8 cellular contexts compared by ENCODE assay signal in the genomic region with DNA sequence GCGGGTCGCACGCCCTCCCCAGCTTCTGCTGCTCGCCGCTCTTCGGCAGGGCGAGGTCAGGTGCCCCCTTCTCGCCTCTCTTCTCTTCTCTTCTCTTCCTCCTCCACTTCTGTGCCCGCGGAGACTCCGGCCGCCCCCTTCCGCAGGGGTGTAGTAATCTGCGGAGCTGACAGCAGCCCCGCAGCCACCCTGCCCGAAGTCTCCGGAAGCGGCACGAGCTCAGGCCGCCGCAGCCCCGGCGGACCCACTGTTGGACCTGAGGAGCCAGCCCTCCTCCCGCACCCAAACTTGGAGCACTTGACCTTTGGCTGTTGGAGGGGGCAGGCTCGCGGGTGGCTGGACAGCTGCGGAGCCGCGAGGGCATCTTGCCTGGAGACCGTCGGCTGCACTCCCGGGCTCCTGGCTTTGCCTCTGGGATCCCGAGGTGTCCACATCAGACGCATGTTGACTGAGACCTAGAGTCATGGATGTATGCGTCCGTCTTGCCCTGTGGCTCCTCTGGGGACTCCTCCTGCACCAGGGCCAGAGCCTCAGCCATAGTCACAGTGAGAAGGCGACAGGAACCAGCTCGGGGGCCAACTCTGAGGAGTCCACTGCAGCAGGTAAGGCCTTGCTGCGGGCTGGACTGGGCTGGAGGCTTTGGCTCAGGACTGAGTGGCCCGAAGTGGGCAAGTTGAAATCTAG. TPM values are rescaled to one million over a fixed set of nuclear protein-coding genes. Genes with fewer than 3 reads are reported as not detected.
DNase-seq lines count a peak whose midpoint lies in the region; ATAC-seq and TF ChIP-seq lines count a peak whose summit lies in the region.

No MANE protein-coding gene starts in this region.

- H3K9me3 ChIP-seq in endodermal cell (ENCODE audit: control insufficient read depth, low read length) (no peaks in the 10 kb centered on the region), tibial nerve (no peaks in the 10 kb centered on the region)

- H3K9me3 Mint-ChIP-seq in activated CD4-positive, alpha-beta T cell treated with anti-CD3 and anti-CD28 coated beads, Interleukin-2, amount 10 ng/mL, durations not matched to agents 24 days and 14 days: no peaks in the 10 kb centered on the region
- H3K9me3 Mint-ChIP-seq in endodermal cell (no peaks in the 10 kb centered on the region), mesothelial cell of epicardium (no peaks in the 10 kb centered on the region)

- H3K36me3 Mint-ChIP-seq in activated CD4-positive, alpha-beta T cell treated with anti-CD3 and anti-CD28 coated beads, Interleukin-2, amount 10 ng/mL, durations not matched to agents 24 days and 14 days (ENCODE audit: low read depth): peaks cover 17% of the 10 kb centered on the region
- H3K36me3 Mint-ChIP-seq in endodermal cell (ENCODE audit: low read depth): no peaks in the 10 kb centered on the region
- H3K36me3 Mint-ChIP-seq in mesothelial cell of epicardium: no peaks in the 10 kb centered on the region

- TF ChIP-seq CTCF in endodermal cell (conservative IDR thresholded peaks at IDR 0.05): no peak
- no peak for TF ChIP-seq CTCF in mesothelial cell of epicardium (IDR thresholded peaks at IDR 0.05; ENCODE audit: unreplicated experiment)
- TF ChIP-seq CTCF in tibial nerve (IDR thresholded peaks at IDR 0.05): no peak

- H3K27ac Mint-ChIP-seq in activated CD4-positive, alpha-beta T cell treated with anti-CD3 and anti-CD28 coated beads, Interleukin-2, amount 10 ng/mL, durations not matched to agents 24 days and 14 days: peak overlapping the region; percentile 98
- H3K27ac Mint-ChIP-seq in endodermal cell: peak overlapping the region; percentile 61
- H3K27ac Mint-ChIP-seq in mesothelial cell of epicardium: peak overlapping the region; percentile 88

- H3K4me1 ChIP-seq in endodermal cell (ENCODE audit: control insufficient read depth, insufficient read depth, low read length) (peaks cover 7% of the 10 kb centered on the region), tibial nerve (peaks cover 0 to 56% (median 46%) of the 10 kb centered on the region in 4 donors)

- peak; percentile 11 for ATAC-seq in GM21529 (IDR thresholded peaks at IDR 0.05; ENCODE audit: unreplicated experiment)

- H3K4me3 ChIP-seq in Jurkat, Clone E6-1 (ENCODE audit: low read length): peak overlapping the region; percentile 81
- H3K4me3 ChIP-seq in endodermal cell (ENCODE audit: low read length) (peak overlapping the region; percentile 81), tibial nerve (peak overlapping the region; percentile 67 to 100 (median 98))

- H3K27me3 ChIP-seq in endodermal cell (ENCODE audit: control insufficient read depth, insufficient read depth, low read length, poor library complexity, severe bottlenecking): no peaks in the 10 kb centered on the region
- no peaks in the 10 kb centered on the region for H3K27me3 ChIP-seq in tibial nerve

- H3K9ac ChIP-seq in endodermal cell (ENCODE audit: extremely low read depth, low read length, poor library complexity, severe bottlenecking): no peak overlapping the region

- H3K4me1 Mint-ChIP-seq in activated CD4-positive, alpha-beta T cell treated with anti-CD3 and anti-CD28 coated beads, Interleukin-2, amount 10 ng/mL, durations not matched to agents 24 days and 14 days: peaks cover 63% of the 10 kb centered on the region
- H3K4me1 Mint-ChIP-seq in endodermal cell: peaks cover 23% of the 10 kb centered on the region
- peaks cover 48% of the 10 kb centered on the region for H3K4me1 Mint-ChIP-seq in mesothelial cell of epicardium

- 14 to 16% methylated on average over 6 to 40 of the region's 40 CpGs for WGBS in endodermal cell (ENCODE audit: insufficient coverage in 1 of 2, insufficient read length in 1 of 2), 2 experiments
- 0 to 10% methylated on average over 19 to 30 of the region's 40 CpGs for WGBS in tibial nerve, 2 donors

- H3K36me3 ChIP-seq in endodermal cell (ENCODE audit: control insufficient read depth, insufficient read depth, low read length) (no peaks in the 10 kb centered on the region), tibial nerve (no peaks in the 10 kb centered on the region)

- no peak for TF ChIP-seq EP300 in tibial nerve (IDR thresholded peaks at IDR 0.05)

- H3K27ac ChIP-seq in endodermal cell (ENCODE audit: low read depth, low read length) (no peak overlapping the region), tibial nerve (peak overlapping the region; percentile 60 to 99 (median 96))

- TF ChIP-seq POLR2A in tibial nerve (IDR thresholded peaks at IDR 0.05): no peak

- DNase-seq in Daoy (ENCODE audit: low read depth): peak; percentile 43
- no peak for DNase-seq in Jurkat, Clone E6-1 (ENCODE audit: low read depth, low spot score)
- peak; percentile 87 for DNase-seq in activated CD4-positive, alpha-beta T cell treated with anti-CD3 and anti-CD28 coated beads, Interleukin-2, amount 10 ng/mL, durations not matched to agents 24 days and 14 days
- peak; percentile 82 for DNase-seq in endodermal cell
- peak; percentile 22 to 49 for DNase-seq in mesothelial cell of epicardium (ENCODE audit: low spot score in 2 of 2, unreplicated experiment in 2 of 2)
- no peak for DNase-seq in tibial nerve (ENCODE audit: low spot score in 2 of 2)
- DNase-seq in inferior parietal cortex (ENCODE audit: extremely low spot score): no peak

- intact Hi-C loops in activated CD4-positive, alpha-beta T cell treated with anti-CD3 and anti-CD28 coated beads, Interleukin-2, amount 10 ng/mL, durations not matched to agents 24 days and 14 days (cut with micrococcal nuclease): loop anchor here (2.0 to 5.0 kb wide), 3 partner anchors 65 to 111 kb away; no protein-coding TSS in a partner anchor

- H3K4me3 Mint-ChIP-seq in activated CD4-positive, alpha-beta T cell treated with anti-CD3 and anti-CD28 coated beads, Interleukin-2, amount 10 ng/mL, durations not matched to agents 24 days and 14 days: peak overlapping the region; percentile 98
- H3K4me3 Mint-ChIP-seq in endodermal cell (peak overlapping the region; percentile 79), mesothelial cell of epicardium (peak overlapping the region; percentile 98)

- no peaks in the 10 kb centered on the region for H3K27me3 Mint-ChIP-seq in activated CD4-positive, alpha-beta T cell treated with anti-CD3 and anti-CD28 coated beads, Interleukin-2, amount 10 ng/mL, durations not matched to agents 24 days and 14 days
- no peaks in the 10 kb centered on the region for H3K27me3 Mint-ChIP-seq in endodermal cell (ENCODE audit: insufficient read depth)
- no peaks in the 10 kb centered on the region for H3K27me3 Mint-ChIP-seq in mesothelial cell of epicardium (ENCODE audit: low read depth)

RNA-seq across cellular contexts. Expression of gene STIM1, which starts 0.5 kb away (rescaled TPM):
- total RNA-seq in Daoy (2014; rRNA removed; shearing (Covaris generic)): 7.7 and 13.5 TPM in 2 replicates
- 53.5 TPM for polyA plus RNA-seq in Jurkat, Clone E6-1 (2012; ENCODE audit: insufficient read depth, insufficient read length)
- 60.6 and 63.4 TPM in 2 replicates for total RNA-seq in activated CD4-positive, alpha-beta T cell treated with anti-CD3 and anti-CD28 coated beads, Interleukin-2, amount 10 ng/mL, durations not matched to agents 24 days and 14 days
- total RNA-seq in endodermal cell: 10 to 100 TPM; 20.9 to 27.9 TPM
- 22.2 TPM for polyA plus RNA-seq in endodermal cell (2013, experiment 1 of 2)
- 20.2 TPM for polyA plus RNA-seq in endodermal cell (2013, experiment 2 of 2)
- 41.2 to 43.9 TPM (median 43.7 TPM) in 3 replicates for total RNA-seq in mesothelial cell of epicardium
- total RNA-seq in tibial nerve: 10 to 100 TPM; 51.3 to 70.1 (median 59.8) TPM

RNA-seq across cellular contexts. Expression of gene RHOG, which starts 15.2 kb away (rescaled TPM):
- total RNA-seq in Daoy (2014; rRNA removed; shearing (Covaris generic)): 13.4 and 17.3 TPM in 2 replicates
- 151 TPM for polyA plus RNA-seq in Jurkat, Clone E6-1 (2012; ENCODE audit: insufficient read depth, insufficient read length)
- 174 and 176 TPM in 2 replicates for total RNA-seq in activated CD4-positive, alpha-beta T cell treated with anti-CD3 and anti-CD28 coated beads, Interleukin-2, amount 10 ng/mL, durations not matched to agents 24 days and 14 days
- 10 to 100 TPM; 25.5 to 27.6 TPM for total RNA-seq in endodermal cell
- polyA plus RNA-seq in endodermal cell (2013, experiment 1 of 2): 28.0 TPM
- 27.2 TPM for polyA plus RNA-seq in endodermal cell (2013, experiment 2 of 2)
- 23.8 to 24.7 TPM (median 24.2 TPM) in 3 replicates for total RNA-seq in mesothelial cell of epicardium
- 10 to 100 TPM; 35.2 to 92.7 (median 66.0) TPM for total RNA-seq in tibial nerve

RNA-seq across cellular contexts. Expression of gene PGAP2, which starts 47.6 kb away (rescaled TPM):
- 6.8 and 14.5 TPM in 2 replicates for total RNA-seq in Daoy (2014; rRNA removed; shearing (Covaris generic))
- polyA plus RNA-seq in Jurkat, Clone E6-1 (2012; ENCODE audit: insufficient read depth, insufficient read length): 51.2 TPM
- 30.0 and 32.5 TPM in 2 replicates for total RNA-seq in activated CD4-positive, alpha-beta T cell treated with anti-CD3 and anti-CD28 coated beads, Interleukin-2, amount 10 ng/mL, durations not matched to agents 24 days and 14 days
- total RNA-seq in endodermal cell: 10 to 100 TPM; 38.5 to 52.2 TPM
- 28.7 TPM for polyA plus RNA-seq in endodermal cell (2013, experiment 1 of 2)
- polyA plus RNA-seq in endodermal cell (2013, experiment 2 of 2): 21.7 TPM
- 43.2 to 47.6 TPM (median 47.4 TPM) in 3 replicates for total RNA-seq in mesothelial cell of epicardium
- total RNA-seq in tibial nerve: 10 to 100 TPM in 3 of 4 donors, 1 to 10 TPM in 1; 8.1 to 15.1 (median 10.8) TPM

RNA-seq across cellular contexts. Expression of gene NUP98, which starts 58.6 kb away (rescaled TPM):
- 76.7 and 79.0 TPM in 2 replicates for total RNA-seq in Daoy (2014; rRNA removed; shearing (Covaris generic))
- polyA plus RNA-seq in Jurkat, Clone E6-1 (2012; ENCODE audit: insufficient read depth, insufficient read length): 66.3 TPM
- total RNA-seq in activated CD4-positive, alpha-beta T cell treated with anti-CD3 and anti-CD28 coated beads, Interleukin-2, amount 10 ng/mL, durations not matched to agents 24 days and 14 days: 122 and 129 TPM in 2 replicates
- total RNA-seq in endodermal cell (10 to 100 TPM; 81.6 to 92.6 TPM), mesothelial cell of epicardium (82.6 to 85.4 TPM (median 83.3 TPM) in 3 replicates), tibial nerve (100 to 1,000 TPM in 2 of 4 donors, 10 to 100 TPM in 2; 75.3 to 193 (median 115) TPM)
- polyA plus RNA-seq in endodermal cell (2013, experiment 1 of 2): 78.1 TPM
- 68.1 TPM for polyA plus RNA-seq in endodermal cell (2013, experiment 2 of 2)

Comparison
In these comparisons a context has a peak if more than half of its experiments do, and no peak if none do; other contexts are left out.
1. DNase-seq: peak in Daoy (single experiment), activated CD4-positive, alpha-beta T cell treated with anti-CD3 and anti-CD28 coated beads, Interleukin-2, amount 10 ng/mL, durations not matched to agents 24 days and 14 days (single experiment), endodermal cell (single experiment) and mesothelial cell of epicardium (2 of 2); none in Jurkat, Clone E6-1 (single experiment), tibial nerve (0 of 2) and inferior parietal cortex (single experiment).
2. Peak in every context shown above with its lines, with median percentiles within 50 percentile points of each other: H3K4me3 ChIP-seq, H3K27ac Mint-ChIP-seq and H3K4me3 Mint-ChIP-seq.